ENCODE assay signal across 24 cellular contexts in the genomic region with DNA sequence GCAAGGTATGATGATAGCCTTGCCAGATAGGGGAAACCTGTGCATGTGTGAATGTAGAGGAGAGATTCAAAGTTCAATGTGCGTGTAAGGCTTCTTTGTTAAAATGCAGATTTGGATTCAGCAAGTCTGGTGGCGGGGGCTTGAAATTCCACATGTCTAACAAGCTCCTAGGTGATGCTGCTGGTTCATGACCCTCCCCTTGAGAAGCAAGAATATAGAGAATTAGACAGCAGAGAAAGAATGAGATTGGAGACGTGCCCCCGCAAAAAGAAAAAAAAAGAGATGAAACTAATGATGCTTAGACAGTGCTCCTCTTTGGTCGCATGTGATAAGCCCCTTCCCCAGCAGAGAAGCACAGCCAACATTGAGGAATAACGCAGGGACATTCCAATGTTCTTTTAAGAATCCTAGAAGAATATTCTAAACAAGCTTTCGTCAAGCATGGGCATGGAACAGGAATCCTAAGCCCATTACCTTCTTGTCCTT. TPM values are rescaled to one million over a fixed set of nuclear protein-coding genes. Genes with fewer than 3 reads are reported as not detected.
DNase-seq lines count a peak whose midpoint lies in the region; ATAC-seq, FAIRE-seq and TF ChIP-seq lines count a peak whose summit lies in the region.
"Had no signal": no experiment of that assay in that cellular context is flagged by ENCODE, and none has a peak within 500 bp of the region (broad histone marks: within the 10 kb centered on the region; RNA-seq: fewer than 3 reads in every experiment).

No MANE protein-coding gene starts in this region.

- 89% methylated on average over 7 of the region's 7 CpGs for WGBS in smooth muscle cell (ENCODE audit: low lambda C conversion rate)

- H3K9me3 ChIP-seq in MM.1S (replicated peaks; ENCODE audit: insufficient read depth, low read length) (no peaks in the 10 kb centered on the region), smooth muscle cell (replicated peaks; ENCODE audit: low read depth) (no peaks in the 10 kb centered on the region)
- H3K9me3 ChIP-seq: body of pancreas, heart right ventricle had no signal

- H3K36me3 Mint-ChIP-seq in central memory CD8-positive, alpha-beta T cell (ENCODE audit: insufficient read depth), result no peaks in the 10 kb centered on the region
- H3K36me3 Mint-ChIP-seq in activated CD4-positive, alpha-beta T cell treated with anti-CD3 and anti-CD28 coated beads, Interleukin-2, amount 10 ng/mL, durations not matched to agents 7 days and 5 days (ENCODE audit: low read depth), result no peaks in the 10 kb centered on the region
- H3K36me3 Mint-ChIP-seq: naive thymus-derived CD8-positive, alpha-beta T cell had no signal

- H3K9ac ChIP-seq in MM.1S (ENCODE audit: low read length) (peak overlapping the region; percentile 16; the same call in 1 of the 2 replicates), smooth muscle cell (ENCODE audit: low read depth) (no peak overlapping the region)

- no peaks in the 10 kb centered on the region for H3K4me1 Mint-ChIP-seq in central memory CD8-positive, alpha-beta T cell
- H3K4me1 Mint-ChIP-seq in activated CD4-positive, alpha-beta T cell treated with anti-CD3 and anti-CD28 coated beads, Interleukin-2, amount 10 ng/mL, durations not matched to agents 7 days and 5 days, result peaks cover 4% of the 10 kb centered on the region

- H3K4me1 ChIP-seq in MM.1S (ENCODE audit: low read length), result peaks cover 31% of the 10 kb centered on the region
- H3K4me1 ChIP-seq in smooth muscle cell (ENCODE audit: low read depth), result peaks cover 4% of the 10 kb centered on the region

- FAIRE-seq in GM19239 (lab: Jason Lieb, UNC), result no peak
- FAIRE-seq: G401.6, HepG2 had no signal

- ATAC-seq in central memory CD8-positive, alpha-beta T cell (replicated peaks; ENCODE audit: extremely low read depth, poor library complexity, severe bottlenecking), result no peak
- ATAC-seq: body of pancreas, HepG2, right cardiac atrium had no signal

- H3K9me2 ChIP-seq in MM.1S (replicated peaks; ENCODE audit: insufficient read depth, low read length), result no peaks in the 10 kb centered on the region

- CTCF ChIA-PET in activated CD4-positive, alpha-beta T cell treated with anti-CD3 and anti-CD28 coated beads, Interleukin-2, amount 10 ng/mL, durations not matched to agents 7 days and 5 days (lab: Charles Lee), result no interaction called here

- peaks cover 4% of the 10 kb centered on the region; the same call in 1 of the 2 replicates for H3F3A ChIP-seq in MM.1S (ENCODE audit: insufficient read depth, low read length)
- H3F3A ChIP-seq in smooth muscle cell (ENCODE audit: low read depth), result no peaks in the 10 kb centered on the region

- peak overlapping the region; percentile 24 for H3K4me3 Mint-ChIP-seq in central memory CD8-positive, alpha-beta T cell
- H3K4me3 Mint-ChIP-seq in activated CD4-positive, alpha-beta T cell treated with anti-CD3 and anti-CD28 coated beads, Interleukin-2, amount 10 ng/mL, durations not matched to agents 7 days and 5 days, result no peak overlapping the region
- H3K4me3 Mint-ChIP-seq: H9; naive thymus-derived CD8-positive, alpha-beta T cell had no signal

- no peak overlapping the region for H3K27ac Mint-ChIP-seq in central memory CD8-positive, alpha-beta T cell (ENCODE audit: low read depth)
- H3K27ac Mint-ChIP-seq in activated CD4-positive, alpha-beta T cell treated with anti-CD3 and anti-CD28 coated beads, Interleukin-2, amount 10 ng/mL, durations not matched to agents 7 days and 5 days, result no peak overlapping the region
- H3K27ac Mint-ChIP-seq: H9 had no signal

- H3K36me3 ChIP-seq in MM.1S (replicated peaks; ENCODE audit: insufficient read depth, low read length) (no peaks in the 10 kb centered on the region), smooth muscle cell (ENCODE audit: low read depth) (no peaks in the 10 kb centered on the region)
- H3K36me3 ChIP-seq: heart right ventricle had no signal

- no peak overlapping the region for H2AFZ ChIP-seq in MM.1S (ENCODE audit: low read length)
- H2AFZ ChIP-seq in smooth muscle cell (ENCODE audit: low read depth), result no peak overlapping the region

- no peak for TF ChIP-seq CTCF in GM12864 (IDR thresholded peaks at IDR 0.05; ENCODE audit: low read depth, low read length, missing control alignments)
- no peak for TF ChIP-seq CTCF in MM.1S (IDR thresholded peaks at IDR 0.05; ENCODE audit: low read length)
- no peak for TF ChIP-seq CTCF in smooth muscle cell (IDR thresholded peaks at IDR 0.05; ENCODE audit: borderline replicate concordance, insufficient read depth, poor library complexity, severe bottlenecking)

- H3K9me3 Mint-ChIP-seq in central memory CD8-positive, alpha-beta T cell, result peaks cover 3% of the 10 kb centered on the region
- no peaks in the 10 kb centered on the region for H3K9me3 Mint-ChIP-seq in activated CD4-positive, alpha-beta T cell treated with anti-CD3 and anti-CD28 coated beads, Interleukin-2, amount 10 ng/mL, durations not matched to agents 7 days and 5 days
- H3K9me3 Mint-ChIP-seq: H9 had no signal

- H3K27ac ChIP-seq in MM.1S (ENCODE audit: low read length) (peak overlapping the region; percentile 61; the same call in 1 of the 2 replicates), smooth muscle cell (ENCODE audit: low read depth) (no peak overlapping the region)
- H3K27ac ChIP-seq: body of pancreas had no signal

- H4K20me1 ChIP-seq in MM.1S (ENCODE audit: insufficient read depth, low read length), result no peaks in the 10 kb centered on the region
- H4K20me1 ChIP-seq in smooth muscle cell (ENCODE audit: low read depth), result no peaks in the 10 kb centered on the region

- POLR2A ChIA-PET in activated CD4-positive, alpha-beta T cell treated with anti-CD3 and anti-CD28 coated beads, Interleukin-2, amount 10 ng/mL, durations not matched to agents 7 days and 5 days (lab: Charles Lee), result no interaction called here

- H3K79me2 ChIP-seq in MM.1S (ENCODE audit: low read length) (no peaks in the 10 kb centered on the region), smooth muscle cell (ENCODE audit: low read depth) (no peaks in the 10 kb centered on the region)

- DNase-seq in GM12864 (ENCODE audit: low read depth) (no peak), MM.1S (no peak), smooth muscle cell (lab: John Stamatoyannopoulos, UW; ENCODE audit: unreplicated experiment) (no peak), middle frontal gyrus (ENCODE audit: extremely low spot score, low spot score) (no peak), OCI-M1 (lab: John Stamatoyannopoulos, UW) (no peak), GM19239 (ENCODE audit: insufficient read length, low spot score) (no peak)
- no peak for DNase-seq in central memory CD8-positive, alpha-beta T cell (ENCODE audit: low spot score in 2 of 2)
- no peak for DNase-seq in activated CD4-positive, alpha-beta T cell treated with anti-CD3 and anti-CD28 coated beads, Interleukin-2, amount 10 ng/mL, durations not matched to agents 7 days and 5 days
- DNase-seq: activated gamma-delta T cell; DMS153; effector CD4-positive, alpha-beta T cell; foreskin fibroblast; H9; heart right ventricle; mesendoderm; naive thymus-derived CD8-positive, alpha-beta T cell; NCI-H1417 treated with DMSO at 0.1 percent for 48 hours; NCI-H2107; NCI-H446; SHP77 had no signal

- H3K27me3 Mint-ChIP-seq in central memory CD8-positive, alpha-beta T cell, result no peaks in the 10 kb centered on the region
- H3K27me3 Mint-ChIP-seq in activated CD4-positive, alpha-beta T cell treated with anti-CD3 and anti-CD28 coated beads, Interleukin-2, amount 10 ng/mL, durations not matched to agents 7 days and 5 days, result peaks cover 3% of the 10 kb centered on the region

- no peaks in the 10 kb centered on the region for H3K27me3 ChIP-seq in MM.1S (replicated peaks; ENCODE audit: insufficient read depth, low read length)
- no peaks in the 10 kb centered on the region for H3K27me3 ChIP-seq in smooth muscle cell (ENCODE audit: low read depth)
- H3K27me3 ChIP-seq: body of pancreas, heart right ventricle had no signal

- H3K4me3 ChIP-seq in GM12864 (ENCODE audit: low read depth, low read length) (peak overlapping the region; percentile 17; the same call in 1 of the 2 replicates), MM.1S (ENCODE audit: low read length) (peak overlapping the region; percentile 5; the same call in 1 of the 2 replicates), smooth muscle cell (no peak overlapping the region)
- H3K4me3 ChIP-seq: body of pancreas, heart right ventricle had no signal

- peak overlapping the region; percentile 53 for H3K4me2 ChIP-seq in MM.1S (ENCODE audit: low read depth, low read length)
- H3K4me2 ChIP-seq in smooth muscle cell, result peak overlapping the region; percentile 14

RNA-seq across cellular contexts. Expression of a gene that starts 21.1 kb away (rescaled TPM):
- 1.3 and 2.9 TPM in 2 replicates for total RNA-seq in smooth muscle cell
- 0.33 TPM in 1 of 2 replicates, not detected in the other for polyA plus RNA-seq in smooth muscle cell
- total RNA-seq in activated CD4-positive, alpha-beta T cell treated with anti-CD3 and anti-CD28 coated beads, Interleukin-2, amount 10 ng/mL, durations not matched to agents 7 days and 5 days, result under 1 TPM; 0.06 to 0.22 TPM
- polyA plus RNA-seq: HepG2; naive thymus-derived CD8-positive, alpha-beta T cell had no signal
